Comparison of ENCODE assay signal across 14 cellular contexts in genomic region chr15:79615754-79616153, GRCh38.
A peak's percentile ranks its signal among the peaks of the same experiment; 100 is the strongest.
DNase-seq lines count a peak whose midpoint lies in the region.
"Had no signal": no experiment of that assay in that cellular context is flagged by ENCODE, and none has a peak within 500 bp of the region (broad histone marks: within the 10 kb centered on the region; RNA-seq: fewer than 3 reads in every experiment).

No MANE protein-coding gene starts in this region.

- no peak overlapping the region for H3K4me3 ChIP-seq in MG63
- H3K4me3 ChIP-seq: PC-9 had no signal

- peak; percentile 89 for DNase-seq in G401 (ENCODE audit: low spot score)
- DNase-seq in MG63 = peak; percentile 85
- DNase-seq in globus pallidus (ENCODE audit: low spot score) = peak; percentile 16
- peak; percentile 28 for DNase-seq in myocyte (ENCODE audit: low read depth)
- no peak for DNase-seq in central memory CD4-positive, alpha-beta T cell
- DNase-seq in NCI-H524 (lab: John Stamatoyannopoulos, UW) = no peak
- DNase-seq in MV-4-11 (lab: John Stamatoyannopoulos, UW) = no peak
- DNase-seq: BE2C; CD4-positive, alpha-beta T cell; EL; NCI-H1105 treated with DMSO at 0.1 percent for 48 hours; NCI-H187 treated with DMSO at 0.1 percent for 48 hours; NCI-H748 treated with DMSO at 0.1 percent for 48 hours; PC-9 had no signal

- H3K27me3 ChIP-seq in MG63 = no peaks in the 10 kb centered on the region
- H3K27me3 ChIP-seq: BE2C had no signal

- H3K9me3 ChIP-seq in MG63 = no peaks in the 10 kb centered on the region
- H3K9me3 ChIP-seq: BE2C had no signal

- in situ Hi-C loops in G401 (cut with HindIII; ENCODE audit: low sequenced_read_pairs) = no loop called here

- no peaks in the 10 kb centered on the region for H3K36me3 ChIP-seq in MG63
- H3K36me3 ChIP-seq: BE2C had no signal

Comparison
In these comparisons a context has a peak if more than half of its experiments do, and no peak if none do; other contexts are left out.
1. DNase-seq: peak in G401 (single experiment), MG63 (single experiment), globus pallidus (single experiment) and myocyte (single experiment); none in central memory CD4-positive, alpha-beta T cell (single experiment), NCI-H524 (0 of 2) and MV-4-11 (single experiment).